Comparison of ENCODE assay signal across 20 cellular contexts in genomic region chr20:49515588-49515987, GRCh38. TPM values are rescaled to one million over a fixed set of nuclear protein-coding genes. Genes with fewer than 3 reads are reported as not detected.
A peak's percentile ranks its signal among the peaks of the same experiment; 100 is the strongest.
DNase-seq lines count a peak whose midpoint lies in the region; ATAC-seq, FAIRE-seq and TF ChIP-seq lines count a peak whose summit lies in the region.
"Had no signal": no experiment of that assay in that cellular context is flagged by ENCODE, and none has a peak within 500 bp of the region (broad histone marks: within the 10 kb centered on the region; RNA-seq: fewer than 3 reads in every experiment).

No MANE protein-coding gene starts in this region.

- no peaks in the 10 kb centered on the region for H3K4me1 Mint-ChIP-seq in stimulated activated naive B cell treated with anti-CD40 and anti-IgM and Interleukin-4, amounts not matched to agents 10 μg/mL and 1 μg/mL and 100 μg/mL, for 72 hours

- H3K9me3 ChIP-seq in small intestine (ENCODE audit: control insufficient read depth, low read depth) = no peaks in the 10 kb centered on the region
- no peaks in the 10 kb centered on the region for H3K9me3 ChIP-seq in adrenal gland (replicated peaks in 1 of 3)
- H3K9me3 ChIP-seq: Peyer's patch had no signal

- no peak for TF ChIP-seq POLR2A in adrenal gland (IDR thresholded peaks at IDR 0.05)

- no peak for TF ChIP-seq CTCF in adrenal gland (IDR thresholded peaks at IDR 0.05)

- H3K36me3 Mint-ChIP-seq in stimulated activated naive B cell treated with anti-CD40 and anti-IgM and Interleukin-4, amounts not matched to agents 10 μg/mL and 1 μg/mL and 100 μg/mL, for 72 hours = no peaks in the 10 kb centered on the region

- H3K36me3 ChIP-seq in small intestine (ENCODE audit: control insufficient read depth in 2 of 2, insufficient read depth in 2 of 2, low read length in 2 of 2) = no peaks in the 10 kb centered on the region
- H3K36me3 ChIP-seq in adrenal gland (replicated peaks in 1 of 2) = no peaks in the 10 kb centered on the region
- H3K36me3 ChIP-seq: Peyer's patch had no signal

- peaks cover 0 to 1% of the 10 kb centered on the region in 2 donors for H3K9me3 Mint-ChIP-seq in stimulated activated naive B cell treated with anti-CD40 and anti-IgM and Interleukin-4, amounts not matched to agents 10 μg/mL and 1 μg/mL and 100 μg/mL, for 72 hours
- H3K9me3 Mint-ChIP-seq: GM23338; T-helper 1 cell treated with Interleukin-12 subunit alpha and Interleukin-12 subunit beta and Interleukin-4 antibody, amounts not matched to agents 30 μg/mL and 1 μg/mL, for 36 hours had no signal

- H3K4me3 Mint-ChIP-seq in stimulated activated naive B cell treated with anti-CD40 and anti-IgM and Interleukin-4, amounts not matched to agents 10 μg/mL and 1 μg/mL and 100 μg/mL, for 72 hours = no peak overlapping the region
- H3K4me3 Mint-ChIP-seq: GM23338; T-helper 1 cell treated with Interleukin-12 subunit alpha and Interleukin-12 subunit beta and Interleukin-4 antibody, amounts not matched to agents 30 μg/mL and 1 μg/mL, for 36 hours had no signal

- no peak for ATAC-seq in GM21360 (IDR thresholded peaks at IDR 0.05; ENCODE audit: unreplicated experiment)
- ATAC-seq in stimulated activated naive B cell treated with anti-CD40 and anti-IgM and Interleukin-4, amounts not matched to agents 10 μg/mL and 1 μg/mL and 100 μg/mL, for 72 hours (replicated peaks) = no peak
- ATAC-seq: GM23338, HepG2 had no signal

- peaks cover 16 to 25% of the 10 kb centered on the region in 2 donors for H3K27me3 Mint-ChIP-seq in stimulated activated naive B cell treated with anti-CD40 and anti-IgM and Interleukin-4, amounts not matched to agents 10 μg/mL and 1 μg/mL and 100 μg/mL, for 72 hours

- no peak overlapping the region for H3K4me3 ChIP-seq in small intestine (ENCODE audit: low read depth in 1 of 2, low read length in 2 of 2)
- no peak overlapping the region for H3K4me3 ChIP-seq in adrenal gland
- H3K4me3 ChIP-seq: GM23338, MG63, Peyer's patch had no signal

- intact Hi-C loops in adrenal gland (cut with DNase I) = no loop called here

- WGBS in small intestine, 3 donors = 20 to 50% (median 29%) methylated on average over 3 of the region's 3 CpGs
- WGBS in adrenal gland, 4 donors = 53 to 63% (median 60%) methylated on average over 3 of the region's 3 CpGs

- H3K27ac ChIP-seq in small intestine (ENCODE audit: low read depth in 1 of 2, low read length in 1 of 2) (no peak overlapping the region), adrenal gland (no peak overlapping the region)
- H3K27ac ChIP-seq: C4-2B, KMS-11, Peyer's patch had no signal

- FAIRE-seq in small intestine (lab: Jason Lieb, UNC) = no peak
- FAIRE-seq: A204.1, HepG2 had no signal

- H3K27me3 ChIP-seq in small intestine (ENCODE audit: control insufficient read depth in 2 of 2, insufficient read depth in 2 of 2, low read length in 2 of 2) (no peaks in the 10 kb centered on the region), adrenal gland (no peaks in the 10 kb centered on the region)
- H3K27me3 ChIP-seq: MG63, Peyer's patch had no signal

- H3K4me1 ChIP-seq in small intestine (ENCODE audit: control insufficient read depth in 2 of 2, insufficient read depth in 1 of 2, low read depth in 1 of 2, low read length in 1 of 2) (no peaks in the 10 kb centered on the region), adrenal gland (replicated peaks in 1 of 2) (no peaks in the 10 kb centered on the region)
- H3K4me1 ChIP-seq: Peyer's patch had no signal

- H3K27ac Mint-ChIP-seq in stimulated activated naive B cell treated with anti-CD40 and anti-IgM and Interleukin-4, amounts not matched to agents 10 μg/mL and 1 μg/mL and 100 μg/mL, for 72 hours = no peak overlapping the region
- H3K27ac Mint-ChIP-seq: GM23338; T-helper 1 cell treated with Interleukin-12 subunit alpha and Interleukin-12 subunit beta and Interleukin-4 antibody, amounts not matched to agents 30 μg/mL and 1 μg/mL, for 36 hours had no signal

- DNase-seq in NCI-H1092 treated with DMSO at 0.1 percent for 48 hours (lab: John Stamatoyannopoulos, UW) = peak; percentile 33
- no peak for DNase-seq in NCI-H1092 (lab: John Stamatoyannopoulos, UW)
- DNase-seq in NCI-H146 treated with DMSO at 0.1 percent for 48 hours (lab: John Stamatoyannopoulos, UW; ENCODE audit: unreplicated experiment) = peak; percentile 32
- DNase-seq in NCI-H774 (lab: John Stamatoyannopoulos, UW) = peak; percentile 67
- peak; percentile 20 for DNase-seq in small intestine
- no peak for DNase-seq in adrenal gland
- DNase-seq in stimulated activated naive B cell treated with anti-CD40 and anti-IgM and Interleukin-4, amounts not matched to agents 10 μg/mL and 1 μg/mL and 100 μg/mL, for 72 hours = no peak
- DNase-seq: MG63, NCI-H1436, NCI-H2227 treated with DMSO at 0.1 percent for 48 hours, NCI-H526 treated with DMSO at 0.1 percent for 48 hours, Peyer's patch, Right ventricle myocardium superior had no signal

RNA-seq across cellular contexts. Expression of gene KCNB1, which starts 33.1 kb away (rescaled TPM):
- polyA plus RNA-seq in small intestine (1 to 10 TPM in 1 of 3 donors, not detected in 2; 1.2 TPM), adrenal gland (1 to 10 TPM in 2 of 3 donors, under 1 TPM in 1; 0.40 to 2.4 (median 1.3) TPM)
- total RNA-seq in adrenal gland = 1 to 10 TPM in 4 of 8 donors, under 1 TPM in 4; 0.11 to 8.2 (median 0.98) TPM
- polyA plus RNA-seq: HepG2 had no signal

RNA-seq across cellular contexts. Expression of gene PTGIS, which starts 52.3 kb away (rescaled TPM):
- polyA plus RNA-seq in small intestine = 10 to 100 TPM in 1 of 3 donors, under 1 TPM in 2; 0.22 to 15.1 (median 0.54) TPM
- 10 to 100 TPM in 5 of 8 donors, 1 to 10 TPM in 3; 6.9 to 34.2 (median 14.2) TPM for total RNA-seq in adrenal gland
- 1 to 10 TPM; 3.5 to 8.8 (median 6.3) TPM for polyA plus RNA-seq in adrenal gland
- total RNA-seq: HepG2 had no signal
- polyA plus RNA-seq: HepG2 had no signal

Comparison
In these comparisons a context has a peak if more than half of its experiments do, and no peak if none do; other contexts are left out.
1. DNase-seq: peak in NCI-H1092 treated with DMSO at 0.1 percent for 48 hours (single experiment), NCI-H146 treated with DMSO at 0.1 percent for 48 hours (single experiment), NCI-H774 (single experiment) and small intestine (single experiment); none in NCI-H1092 (single experiment), adrenal gland (0 of 7) and stimulated activated naive B cell treated with anti-CD40 and anti-IgM and Interleukin-4, amounts not matched to agents 10 μg/mL and 1 μg/mL and 100 μg/mL, for 72 hours (single experiment).